ENCODE assay signal across 23 cellular contexts in the genomic region with DNA sequence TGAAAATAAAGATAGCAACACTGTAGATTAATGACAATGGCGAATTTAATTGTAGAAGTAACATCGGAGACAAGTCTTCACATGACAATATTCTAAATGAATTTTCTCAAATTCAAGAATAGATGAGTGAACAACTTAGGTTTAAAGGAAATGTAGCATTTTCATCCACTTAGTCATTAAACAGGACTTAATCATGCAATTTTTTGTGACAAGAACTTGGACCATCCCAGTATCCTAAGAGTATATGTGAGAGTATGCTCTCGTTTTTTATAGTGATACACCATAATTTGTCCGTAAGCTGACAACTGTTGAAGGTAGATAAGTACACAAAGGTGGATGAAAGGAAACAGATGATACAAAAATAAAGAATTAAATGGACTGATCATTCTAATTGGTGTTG.
DNase-seq lines count a peak whose midpoint lies in the region; ATAC-seq, FAIRE-seq and TF ChIP-seq lines count a peak whose summit lies in the region.
"Had no signal": no experiment of that assay in that cellular context is flagged by ENCODE, and none has a peak within 500 bp of the region (broad histone marks: within the 10 kb centered on the region; RNA-seq: fewer than 3 reads in every experiment).

No MANE protein-coding gene starts in this region.

- in situ Hi-C loops in brain microvascular endothelial cell (cut with HindIII; ENCODE audit: low pct_ligation_motif_present, low sequenced_read_pairs): no loop called here
- in situ Hi-C loops in HepG2 (cut with HindIII; ENCODE audit: extremely low pct_ligation_motif_present, low pct_unique_long_range_greater_than_20kb): no loop called here

- no peak for TF ChIP-seq POLR2A in HepG2 (IDR thresholded peaks at IDR 0.05; ENCODE audit: insufficient read depth in 1 of 2, low read depth in 2 of 2, low read length in 2 of 2)

- peaks cover 3% of the 10 kb centered on the region for H4K20me1 ChIP-seq in HepG2 (ENCODE audit: insufficient read depth, low read length)

- 100% methylated on average over 1 of the region's 4 CpGs for WGBS in mesenchymal stem cell
- WGBS in HepG2 (ENCODE audit: low lambda C conversion rate): 97% methylated on average over 4 of the region's 4 CpGs

- no peak for TF ChIP-seq CTCF in AG10803 (conservative IDR thresholded peaks at IDR 0.05; ENCODE audit: low read length)
- no peak for TF ChIP-seq CTCF in brain microvascular endothelial cell (IDR thresholded peaks at IDR 0.05; ENCODE audit: low read depth, low read length, missing control alignments)
- no peak for TF ChIP-seq CTCF in HepG2 (CRISPR knock-in tag; IDR thresholded peaks at IDR 0.05)

- H2AK5ac ChIP-seq in mesenchymal stem cell (ENCODE audit: low read length, severe bottlenecking): no peak overlapping the region

- no peak overlapping the region for H3K23ac ChIP-seq in mesenchymal stem cell (ENCODE audit: low read length in 2 of 2)

- H3K27me3 ChIP-seq in brain microvascular endothelial cell (replicated peaks): no peaks in the 10 kb centered on the region
- no peaks in the 10 kb centered on the region for H3K27me3 ChIP-seq in mesenchymal stem cell (ENCODE audit: control insufficient read depth in 1 of 2, insufficient read depth in 1 of 2, low read length in 2 of 2)
- H3K27me3 ChIP-seq in HepG2 (ENCODE audit: control insufficient read depth in 1 of 2, insufficient read depth in 2 of 2, low read length in 2 of 2): no peaks in the 10 kb centered on the region
- H3K27me3 ChIP-seq: esophagus muscularis mucosa, sigmoid colon, SJCRH30, upper lobe of right lung had no signal

- intact Hi-C loops in HepG2 (cut with micrococcal nuclease; ENCODE audit: unreplicated experiment): no loop called here

- H3K27ac ChIP-seq in brain microvascular endothelial cell (peak overlapping the region; percentile 59), mesenchymal stem cell (ENCODE audit: low read length, poor library complexity, severe bottlenecking) (no peak overlapping the region), HepG2 (ENCODE audit: extremely low read length, insufficient read depth, low read length) (no peak overlapping the region)
- H3K27ac ChIP-seq: SJCRH30 had no signal

- H3K79me1 ChIP-seq in mesenchymal stem cell (replicated peaks; ENCODE audit: low read length, poor library complexity, severe bottlenecking): peaks cover 1% of the 10 kb centered on the region

- H3K18ac ChIP-seq in mesenchymal stem cell (ENCODE audit: low read depth in 1 of 2, low read length in 2 of 2): no peak overlapping the region

- H3K9me3 ChIP-seq in mesenchymal stem cell (ENCODE audit: control insufficient read depth, low read length) (no peaks in the 10 kb centered on the region), HepG2 (ENCODE audit: low read length) (no peaks in the 10 kb centered on the region)
- H3K9me3 ChIP-seq: esophagus muscularis mucosa, sigmoid colon, SJCRH30, upper lobe of right lung had no signal

- H3K14ac ChIP-seq in mesenchymal stem cell (ENCODE audit: low read length in 2 of 2): no peak overlapping the region

- CTCF ChIA-PET in HepG2 (lab: Yijun Ruan, JAX; ENCODE audit: low intra/inter-chr PET ratio, low total read pairs): no interaction called here

- no peak overlapping the region for H2BK5ac ChIP-seq in mesenchymal stem cell (ENCODE audit: low read depth, low read length, poor library complexity, severe bottlenecking)

- H3K4me1 ChIP-seq in mesenchymal stem cell (ENCODE audit: control insufficient read depth, insufficient read depth, low read depth, low read length) (peaks cover 4% of the 10 kb centered on the region), HepG2 (ENCODE audit: insufficient read depth, low read length) (peaks cover 11% of the 10 kb centered on the region)
- H3K4me1 ChIP-seq: SJCRH30 had no signal

- BruUV-seq in HepG2 (replicated peaks; lab: Mats Ljungman, UMichigan): no TSS peak

- no peak overlapping the region for H4K91ac ChIP-seq in mesenchymal stem cell (ENCODE audit: low read length)

- H3K9ac ChIP-seq in mesenchymal stem cell (ENCODE audit: low read length): peak overlapping the region; percentile 46
- H3K9ac ChIP-seq in HepG2 (ENCODE audit: insufficient read depth, low read depth, low read length): no peak overlapping the region

- H2BK120ac ChIP-seq in mesenchymal stem cell (ENCODE audit: low read depth, low read length): no peak overlapping the region

- FAIRE-seq in HepG2 (lab: Jason Lieb, UNC): no peak

- H2AFZ ChIP-seq in mesenchymal stem cell (ENCODE audit: low read depth, low read length) (no peak overlapping the region), HepG2 (ENCODE audit: low read length) (no peak overlapping the region)

- H3K4ac ChIP-seq in mesenchymal stem cell (ENCODE audit: low read depth in 1 of 2, low read length in 2 of 2): no peak overlapping the region

- peaks cover 96% of the 10 kb centered on the region for H3K79me2 ChIP-seq in HepG2 (ENCODE audit: insufficient read depth, low read length)

- H3K4me2 ChIP-seq in mesenchymal stem cell (ENCODE audit: low read length, poor library complexity, severe bottlenecking): no peak overlapping the region
- no peak overlapping the region for H3K4me2 ChIP-seq in HepG2 (ENCODE audit: low read depth, low read length)

- no peak for ATAC-seq in HepG2
- ATAC-seq: left colon; naive thymus-derived CD8-positive, alpha-beta T cell; upper lobe of right lung had no signal

- no peak overlapping the region for H4K8ac ChIP-seq in mesenchymal stem cell (ENCODE audit: low read length)

- H3K4me3 ChIP-seq in AG10803 (ENCODE audit: low read length) (no peak overlapping the region), brain microvascular endothelial cell (ENCODE audit: low read depth, low read length) (no peak overlapping the region), mesenchymal stem cell (ENCODE audit: insufficient read depth in 1 of 2, low read depth in 1 of 2, low read length in 2 of 2) (peak overlapping the region in 1 of 2 experiments; percentile 30), HepG2 (replicated peaks in 1 of 3; ENCODE audit: insufficient read depth in 1 of 3, low read depth in 2 of 3, low read length in 3 of 3) (no peak overlapping the region)
- H3K4me3 ChIP-seq: esophagus muscularis mucosa, sigmoid colon, SJCRH30, upper lobe of right lung had no signal

- no peaks in the 10 kb centered on the region for H3K36me3 ChIP-seq in brain microvascular endothelial cell (replicated peaks)
- no peaks in the 10 kb centered on the region for H3K36me3 ChIP-seq in mesenchymal stem cell (ENCODE audit: control insufficient read depth in 1 of 2, insufficient read depth in 2 of 2, low read depth in 1 of 2, low read length in 2 of 2)
- no peaks in the 10 kb centered on the region; a peak in 2 of 5 replicates for H3K36me3 ChIP-seq in HepG2 (replicated peaks in 1 of 2; ENCODE audit: control insufficient read depth in 1 of 2, insufficient read depth in 2 of 2, low read length in 2 of 2)
- H3K36me3 ChIP-seq: esophagus muscularis mucosa, sigmoid colon, SJCRH30, upper lobe of right lung had no signal

- TF ChIP-seq EP300 in HepG2 (IDR thresholded peaks at IDR 0.05; ENCODE audit: low read depth in 2 of 2, low read length in 2 of 2): no peak
- no peak for TF ChIP-seq EP300 in HepG2 (CRISPR knock-in tag; IDR thresholded peaks at IDR 0.05; ENCODE audit: borderline replicate concordance)

- no peak for TF ChIP-seq RAD21 in HepG2 (CRISPR knock-in tag; IDR thresholded peaks at IDR 0.05)

- peak; percentile 31 for DNase-seq in AG10803 (ENCODE audit: low read depth)
- DNase-seq in HS-5 (ENCODE audit: low read depth): peak; percentile 24
- DNase-seq in brain microvascular endothelial cell: no peak
- DNase-seq in mesenchymal stem cell: no peak
- no peak for DNase-seq in kidney tubule cell (ENCODE audit: low spot score)
- no peak for DNase-seq in HepG2 (ENCODE audit: low spot score)
- DNase-seq in NCI-H446 (lab: John Stamatoyannopoulos, UW): no peak
- DNase-seq in NCI-H1436 (lab: John Stamatoyannopoulos, UW): no peak
- DNase-seq: activated CD4-positive, alpha-beta T cell treated with anti-CD3 and anti-CD28 coated beads, Interleukin-2, amount 10 ng/mL, durations not matched to agents 7 days and 5 days; activated naive CD4-positive, alpha-beta T cell treated with anti-CD3 and anti-CD28 coated beads, Interleukin-2, amount 50 U/mL, for 16 hours; aorta; cerebellar nuclear complex; COR-L47; glutamatergic neuron; left colon; naive thymus-derived CD8-positive, alpha-beta T cell; NCI-H1105; NCI-H2029 treated with DMSO at 0.1 percent for 48 hours; posterior cingulate gyrus; sigmoid colon; SJCRH30; upper lobe of right lung had no signal

- no peak overlapping the region for H2BK15ac ChIP-seq in mesenchymal stem cell (ENCODE audit: low read depth, poor library complexity, severe bottlenecking)

- no peak overlapping the region for H2BK12ac ChIP-seq in mesenchymal stem cell (ENCODE audit: low read length in 2 of 2)

- POLR2A ChIA-PET in HepG2 (lab: Yijun Ruan, JAX): no interaction called here

TF ChIP-seq in HepG2, 621 proteins besides CTCF, POLR2A, EP300 and RAD21:
- no peak for TF ChIP-seq ZNF670 (CRISPR knock-in tag; IDR thresholded peaks at IDR 0.05; ENCODE audit: borderline replicate concordance)

Comparison
In these comparisons a context has a peak if more than half of its experiments do, and no peak if none do; other contexts are left out.
1. DNase-seq: peak in AG10803 (single experiment) and HS-5 (single experiment); none in brain microvascular endothelial cell (single experiment), mesenchymal stem cell (single experiment), kidney tubule cell (single experiment), HepG2 (single experiment), NCI-H446 (0 of 2) and NCI-H1436 (single experiment).